Comparison of ENCODE assay signal across 7 cellular contexts in the genomic region with DNA sequence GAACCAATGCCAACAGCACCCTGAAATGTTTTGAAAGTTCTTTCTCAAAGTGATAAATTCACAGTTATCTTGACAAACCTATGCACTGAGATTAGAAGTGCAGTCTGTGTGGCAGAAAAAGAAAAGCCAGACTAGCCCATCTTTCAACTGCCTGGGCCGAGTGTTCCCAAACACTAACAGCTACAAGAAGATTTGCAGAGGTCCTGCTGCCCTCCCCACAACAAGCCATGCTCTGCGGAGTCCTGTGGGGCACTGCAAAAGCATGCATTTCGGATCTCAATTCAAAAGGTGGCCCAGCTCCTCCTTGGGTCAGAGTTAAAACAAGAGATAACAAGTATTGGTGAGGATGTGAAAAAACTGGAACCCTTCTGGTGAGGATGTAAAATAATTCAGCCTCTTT.
"Had no signal": no experiment of that assay in that cellular context is flagged by ENCODE, and none has a peak within 500 bp of the region (broad histone marks: within the 10 kb centered on the region; RNA-seq: fewer than 3 reads in every experiment).

No MANE protein-coding gene starts in this region.

- DNase-seq: GOT3, H9, HCEC 1CT, KBM-7 had no signal

- H3K4me3 Mint-ChIP-seq: H9, IgD-negative memory B cell had no signal

- FAIRE-seq: H54, HTR-8/SVneo had no signal

- H3K27me3 Mint-ChIP-seq: IgD-negative memory B cell had no signal

- H3K27ac Mint-ChIP-seq: H9, IgD-negative memory B cell had no signal

- H3K4me1 Mint-ChIP-seq: IgD-negative memory B cell had no signal

- H3K9me3 Mint-ChIP-seq: H9 had no signal

- H3K36me3 Mint-ChIP-seq: IgD-negative memory B cell had no signal
